In the genomic region with DNA sequence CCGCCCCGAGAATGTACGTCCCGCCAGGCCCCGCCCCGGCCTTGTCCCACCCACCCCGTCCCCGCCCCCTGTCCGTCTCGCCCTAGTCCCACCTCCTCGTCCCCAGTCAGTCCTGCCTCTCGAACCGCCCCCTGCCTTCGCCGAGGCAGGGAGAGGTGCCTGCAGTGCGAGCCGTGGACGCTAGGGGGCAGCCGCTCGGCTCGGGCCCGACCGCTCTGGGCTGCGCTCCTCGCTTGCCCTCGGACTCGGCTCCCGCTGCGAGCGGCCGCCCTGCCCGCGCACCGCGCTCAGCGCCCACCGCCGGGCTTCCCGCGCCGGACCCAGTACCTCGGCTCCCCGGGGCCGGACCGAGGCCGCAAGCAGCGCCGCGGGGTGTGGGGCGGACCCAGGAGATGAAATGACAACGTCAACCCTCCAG, we compare ENCODE assay signal across 8 cellular contexts. TPM values are rescaled to one million over a fixed set of nuclear protein-coding genes. Genes with fewer than 3 reads are reported as not detected.
A peak's percentile ranks its signal among the peaks of the same experiment; 100 is the strongest.
DNase-seq lines count a peak whose midpoint lies in the region; ATAC-seq and TF ChIP-seq lines count a peak whose summit lies in the region.

A gene (plus strand): TSS at position 236 of the 418 bp plus-strand sequence. CDS start 162 bp downstream, at position 398.

- 0% methylated on average over 11 of the region's 51 CpGs; no CpG with 5 or more reads in 1 of the 2 donors for WGBS in gastroesophageal sphincter (ENCODE audit: low coverage in 1 of 2), 2 donors
- 6% methylated on average over 3 of the region's 51 CpGs for WGBS in suprapubic skin

- CTCF ChIA-PET in activated naive CD4-positive, alpha-beta T cell treated with anti-CD3 and anti-CD28 coated beads for 36 hours (lab: Charles Lee) = no interaction called here

- peaks cover 31% of the 10 kb centered on the region for H3K4me1 Mint-ChIP-seq in activated naive CD4-positive, alpha-beta T cell treated with anti-CD3 and anti-CD28 coated beads for 36 hours (ENCODE audit: low read depth)

- TF ChIP-seq CTCF in HFF-Myc (IDR thresholded peaks at IDR 0.05; ENCODE audit: low read depth, low read length, missing control alignments) (peak; percentile 65), gastroesophageal sphincter (IDR thresholded peaks at IDR 0.05) (peak in 3 of 4 experiments; percentile 95 to 98 (median 96)), suprapubic skin (IDR thresholded peaks at IDR 0.05) (peak; percentile 91 to 100)

- peak within 1 kb of the TSS; percentile 92 for H3K4me3 ChIP-seq in GM08714 (ENCODE audit: low read length)
- peak within 1 kb of the TSS; percentile 85 for H3K4me3 ChIP-seq in HFF-Myc (replicated peaks; ENCODE audit: low read depth, low read length)
- peak within 1 kb of the TSS; percentile 69 to 96 for H3K4me3 ChIP-seq in gastroesophageal sphincter
- peak within 1 kb of the TSS; percentile 87 for H3K4me3 ChIP-seq in suprapubic skin

- intact Hi-C loops in activated naive CD4-positive, alpha-beta T cell treated with anti-CD3 and anti-CD28 coated beads for 36 hours (cut with micrococcal nuclease) = loop anchor here (1.0 kb wide), 8 partner anchors 19 to 464 kb away; a partner anchor contains a TSS

- H3K27me3 ChIP-seq in gastroesophageal sphincter (no peaks in the 10 kb centered on the region), suprapubic skin (no peaks in the 10 kb centered on the region)

- peaks cover 11% of the 10 kb centered on the region for H3K36me3 Mint-ChIP-seq in activated naive CD4-positive, alpha-beta T cell treated with anti-CD3 and anti-CD28 coated beads for 36 hours (ENCODE audit: low read depth)

- in situ Hi-C loops in SK-MEL-5 (cut with HindIII; ENCODE audit: low pct_unique_long_range_greater_than_20kb, low sequenced_read_pairs) = no loop called here

- H3K27ac ChIP-seq in gastroesophageal sphincter = peak within 1 kb of the TSS; percentile 45 to 93 (median 90)
- H3K27ac ChIP-seq in suprapubic skin = peak within 1 kb of the TSS; percentile 89

- H3K4me1 ChIP-seq in gastroesophageal sphincter = peaks cover 0 to 45% (median 14%) of the 10 kb centered on the region in 3 donors
- peaks cover 22% of the 10 kb centered on the region for H3K4me1 ChIP-seq in suprapubic skin

- no peak for TF ChIP-seq EP300 in gastroesophageal sphincter (IDR thresholded peaks at IDR 0.05)
- TF ChIP-seq EP300 in suprapubic skin (IDR thresholded peaks at IDR 0.05) = no peak

- H3K9me3 ChIP-seq in gastroesophageal sphincter (no peaks in the 10 kb centered on the region), suprapubic skin (no peaks in the 10 kb centered on the region)

- H3K9me3 Mint-ChIP-seq in activated naive CD4-positive, alpha-beta T cell treated with anti-CD3 and anti-CD28 coated beads for 36 hours = no peaks in the 10 kb centered on the region

- H3K27ac Mint-ChIP-seq in activated naive CD4-positive, alpha-beta T cell treated with anti-CD3 and anti-CD28 coated beads for 36 hours = peak within 1 kb of the TSS; percentile 84

- peak; percentile 98 for ATAC-seq in gastroesophageal sphincter

- DNase-seq in HFF-Myc (ENCODE audit: extremely low read depth, low read depth) = peak; percentile 76
- DNase-seq in MV-4-11 (lab: John Stamatoyannopoulos, UW) = peak; percentile 91
- peak; percentile 92 for DNase-seq in SK-MEL-5 (ENCODE audit: low read depth, low spot score)
- DNase-seq in activated naive CD4-positive, alpha-beta T cell treated with anti-CD3 and anti-CD28 coated beads for 36 hours = peak; percentile 98
- peak; percentile 68 to 99 (median 95) for DNase-seq in nucleus accumbens (lab: John Stamatoyannopoulos, UW)
- DNase-seq in suprapubic skin (ENCODE audit: low spot score in 2 of 2) = peak; percentile 97 to 98

- H3K36me3 ChIP-seq in gastroesophageal sphincter (peaks cover 0 to 37% of the 10 kb centered on the region in 2 donors), suprapubic skin (peaks cover 17% of the 10 kb centered on the region)

- H3K27me3 Mint-ChIP-seq in activated naive CD4-positive, alpha-beta T cell treated with anti-CD3 and anti-CD28 coated beads for 36 hours (ENCODE audit: low read depth) = no peaks in the 10 kb centered on the region

- peak within 1 kb of the TSS; percentile 94 for H3K4me3 Mint-ChIP-seq in activated naive CD4-positive, alpha-beta T cell treated with anti-CD3 and anti-CD28 coated beads for 36 hours

- TF ChIP-seq POLR2A in gastroesophageal sphincter (IDR thresholded peaks at IDR 0.05) = peak; percentile 86 to 88
- TF ChIP-seq POLR2A in suprapubic skin (IDR thresholded peaks at IDR 0.05) = peak in 1 of 2 donors; percentile 63

RNA-seq across cellular contexts. Expression of the gene that starts here (rescaled TPM):
- 19.5 and 22.4 TPM in 2 replicates for total RNA-seq in SK-MEL-5 (2014; rRNA removed; shearing (Covaris generic))
- 25.4 and 35.5 TPM in 2 replicates for polyA plus RNA-seq in SK-MEL-5 (2015; cell fraction: cytosol; rRNA removed)
- polyA plus RNA-seq in SK-MEL-5 (2015; cell fraction: nucleus; rRNA removed) = 62.6 and 70.3 TPM in 2 replicates
- total RNA-seq in activated naive CD4-positive, alpha-beta T cell treated with anti-CD3 and anti-CD28 coated beads for 36 hours = 10 to 100 TPM; 34.3 to 35.8 TPM
- total RNA-seq in gastroesophageal sphincter = 10 to 100 TPM; 34.2 to 41.1 (median 36.6) TPM
- 10 to 100 TPM; 32.5 to 46.6 (median 37.6) TPM for total RNA-seq in suprapubic skin

Comparison
In these comparisons a context has a peak if more than half of its experiments do, and no peak if none do; other contexts are left out.
1. Peak in every context shown above with its lines: DNase-seq, ATAC-seq, H3K4me3 ChIP-seq and H3K27ac ChIP-seq.